ENCODE assay signal across 7 cellular contexts in genomic region chrX:71493111-71493613, GRCh38. TPM values are rescaled to one million over a fixed set of nuclear protein-coding genes. Genes with fewer than 3 reads are reported as not detected.
DNase-seq lines count a peak whose midpoint lies in the region; ATAC-seq and TF ChIP-seq lines count a peak whose summit lies in the region.

No MANE protein-coding gene starts in this region.

- intact Hi-C loops in activated T-helper 2 cell treated with anti-CD3 and anti-CD28 coated beads, Interferon-gamma antibody, Interleukin-2, Interleukin-4, amounts not matched to agents 10 μg/mL and 5 μg/mL and 100 μg/mL, durations not matched to agents 14 hours and 24 hours and 36 hours (cut with micrococcal nuclease), result loop anchor here (2.0 kb wide), 1 partner anchor 40 kb away; the partner anchor contains the start of gene OGT
- intact Hi-C loops in left ventricle myocardium superior (cut with micrococcal nuclease), result no loop called here

- H3K27me3 Mint-ChIP-seq in activated T-helper 2 cell treated with anti-CD3 and anti-CD28 coated beads, Interferon-gamma antibody, Interleukin-2, Interleukin-4, amounts not matched to agents 10 μg/mL and 5 μg/mL and 100 μg/mL, durations not matched to agents 14 hours and 24 hours and 36 hours (ENCODE audit: low read depth), result no peaks in the 10 kb centered on the region
- no peaks in the 10 kb centered on the region for H3K27me3 Mint-ChIP-seq in stimulated activated memory B cell treated with anti-CD40 and anti-IgM and Interleukin-4, amounts not matched to agents 10 μg/mL and 1 μg/mL and 100 μg/mL, for 72 hours
- no peaks in the 10 kb centered on the region for H3K27me3 Mint-ChIP-seq in glutamatergic neuron (ENCODE audit: unreplicated experiment)

- peak overlapping the region; percentile 78 for H3K4me3 Mint-ChIP-seq in activated T-helper 2 cell treated with anti-CD3 and anti-CD28 coated beads, Interferon-gamma antibody, Interleukin-2, Interleukin-4, amounts not matched to agents 10 μg/mL and 5 μg/mL and 100 μg/mL, durations not matched to agents 14 hours and 24 hours and 36 hours (ENCODE audit: low read depth)
- H3K4me3 Mint-ChIP-seq in stimulated activated memory B cell treated with anti-CD40 and anti-IgM and Interleukin-4, amounts not matched to agents 10 μg/mL and 1 μg/mL and 100 μg/mL, for 72 hours, result peak overlapping the region; percentile 90
- no peak overlapping the region for H3K4me3 Mint-ChIP-seq in glutamatergic neuron (ENCODE audit: unreplicated experiment)

- no peak overlapping the region for H3K27ac ChIP-seq in HL-60 (replicated peaks)

- no peaks in the 10 kb centered on the region for H3K9me3 Mint-ChIP-seq in activated T-helper 2 cell treated with anti-CD3 and anti-CD28 coated beads, Interferon-gamma antibody, Interleukin-2, Interleukin-4, amounts not matched to agents 10 μg/mL and 5 μg/mL and 100 μg/mL, durations not matched to agents 14 hours and 24 hours and 36 hours
- H3K9me3 Mint-ChIP-seq in stimulated activated memory B cell treated with anti-CD40 and anti-IgM and Interleukin-4, amounts not matched to agents 10 μg/mL and 1 μg/mL and 100 μg/mL, for 72 hours, result no peaks in the 10 kb centered on the region
- H3K9me3 Mint-ChIP-seq in glutamatergic neuron (ENCODE audit: unreplicated experiment), result no peaks in the 10 kb centered on the region

- no peaks in the 10 kb centered on the region for H3K36me3 Mint-ChIP-seq in activated T-helper 2 cell treated with anti-CD3 and anti-CD28 coated beads, Interferon-gamma antibody, Interleukin-2, Interleukin-4, amounts not matched to agents 10 μg/mL and 5 μg/mL and 100 μg/mL, durations not matched to agents 14 hours and 24 hours and 36 hours (ENCODE audit: low read depth)
- H3K36me3 Mint-ChIP-seq in stimulated activated memory B cell treated with anti-CD40 and anti-IgM and Interleukin-4, amounts not matched to agents 10 μg/mL and 1 μg/mL and 100 μg/mL, for 72 hours, result no peaks in the 10 kb centered on the region
- no peaks in the 10 kb centered on the region for H3K36me3 Mint-ChIP-seq in glutamatergic neuron (ENCODE audit: unreplicated experiment)

- H3K4me3 ChIP-seq in HL-60 (replicated peaks; ENCODE audit: insufficient read depth, low read length), result peak overlapping the region; percentile 44

- TF ChIP-seq CTCF in HL-60 (IDR thresholded peaks at IDR 0.05; ENCODE audit: insufficient read depth, low read length) (no peak), glutamatergic neuron (IDR thresholded peaks at IDR 0.05; ENCODE audit: partially characterized antibody, unreplicated experiment) (no peak)

- DNase-seq in HL-60 (ENCODE audit: low read depth in 1 of 2, low spot score in 1 of 2) (peak in 1 of 2 experiments; percentile 17), left ventricle myocardium superior (peak; percentile 22), NCI-H82 (lab: John Stamatoyannopoulos, UW) (no peak), glutamatergic neuron (no peak)
- no peak for DNase-seq in activated T-helper 2 cell treated with anti-CD3 and anti-CD28 coated beads, Interferon-gamma antibody, Interleukin-2, Interleukin-4, amounts not matched to agents 10 μg/mL and 5 μg/mL and 100 μg/mL, durations not matched to agents 14 hours and 24 hours and 36 hours (ENCODE audit: low spot score)

- H3K27me3 ChIP-seq in HL-60 (ENCODE audit: insufficient read depth, poor library complexity, severe bottlenecking), result no peaks in the 10 kb centered on the region

- peaks cover 10% of the 10 kb centered on the region for H3K4me1 Mint-ChIP-seq in activated T-helper 2 cell treated with anti-CD3 and anti-CD28 coated beads, Interferon-gamma antibody, Interleukin-2, Interleukin-4, amounts not matched to agents 10 μg/mL and 5 μg/mL and 100 μg/mL, durations not matched to agents 14 hours and 24 hours and 36 hours (ENCODE audit: low read depth)
- H3K4me1 Mint-ChIP-seq in stimulated activated memory B cell treated with anti-CD40 and anti-IgM and Interleukin-4, amounts not matched to agents 10 μg/mL and 1 μg/mL and 100 μg/mL, for 72 hours, result peaks cover 12% of the 10 kb centered on the region
- no peaks in the 10 kb centered on the region for H3K4me1 Mint-ChIP-seq in glutamatergic neuron (ENCODE audit: low read depth, unreplicated experiment)

- no peak overlapping the region for H3K27ac Mint-ChIP-seq in activated T-helper 2 cell treated with anti-CD3 and anti-CD28 coated beads, Interferon-gamma antibody, Interleukin-2, Interleukin-4, amounts not matched to agents 10 μg/mL and 5 μg/mL and 100 μg/mL, durations not matched to agents 14 hours and 24 hours and 36 hours
- H3K27ac Mint-ChIP-seq in stimulated activated memory B cell treated with anti-CD40 and anti-IgM and Interleukin-4, amounts not matched to agents 10 μg/mL and 1 μg/mL and 100 μg/mL, for 72 hours, result peak overlapping the region; percentile 80
- no peak overlapping the region for H3K27ac Mint-ChIP-seq in glutamatergic neuron (ENCODE audit: unreplicated experiment)

- peak; percentile 67 for ATAC-seq in left ventricle myocardium superior
- ATAC-seq in stimulated activated memory B cell treated with anti-CD40 and anti-IgM and Interleukin-4, amounts not matched to agents 10 μg/mL and 1 μg/mL and 100 μg/mL, for 72 hours, result no peak
- no peak for ATAC-seq in HG02798 (IDR thresholded peaks at IDR 0.05; ENCODE audit: poor library complexity, unreplicated experiment)

RNA-seq across cellular contexts. Expression of gene OGT, which starts 39.7 kb away (rescaled TPM):
- 224 and 231 TPM in 2 replicates for total RNA-seq in activated T-helper 2 cell treated with anti-CD3 and anti-CD28 coated beads, Interferon-gamma antibody, Interleukin-2, Interleukin-4, amounts not matched to agents 10 μg/mL and 5 μg/mL and 100 μg/mL, durations not matched to agents 14 hours and 24 hours and 36 hours
- total RNA-seq in left ventricle myocardium superior, result 96.4 TPM
- total RNA-seq in glutamatergic neuron (ENCODE audit: unreplicated experiment), result 185 TPM
